In genomic region chr2:71506222-71506621, GRCh38 we compare ENCODE assay signal across 20 cellular contexts. TPM values are rescaled to one million over a fixed set of nuclear protein-coding genes. Genes with fewer than 3 reads are reported as not detected.
A peak's percentile ranks its signal among the peaks of the same experiment; 100 is the strongest.
DNase-seq lines count a peak whose midpoint lies in the region; ATAC-seq, FAIRE-seq and TF ChIP-seq lines count a peak whose summit lies in the region.
"Had no signal": no experiment of that assay in that cellular context is flagged by ENCODE, and none has a peak within 500 bp of the region (broad histone marks: within the 10 kb centered on the region; RNA-seq: fewer than 3 reads in every experiment).

No MANE protein-coding gene starts in this region.

- TF ChIP-seq EP300 in HepG2 (IDR thresholded peaks at IDR 0.05; ENCODE audit: low read depth in 2 of 2, low read length in 2 of 2) (no peak), HepG2 (CRISPR knock-in tag; IDR thresholded peaks at IDR 0.05; ENCODE audit: borderline replicate concordance) (no peak), sigmoid colon (IDR thresholded peaks at IDR 0.05) (no peak)

- H3K27me3 ChIP-seq in HepG2 (ENCODE audit: control insufficient read depth in 1 of 2, insufficient read depth in 2 of 2, low read length in 2 of 2), result peaks cover 3 to 9% of the 10 kb centered on the region in 2 experiments; a peak in 3 of 5 replicates
- H3K27me3 ChIP-seq in right lobe of liver, result no peaks in the 10 kb centered on the region
- no peaks in the 10 kb centered on the region for H3K27me3 ChIP-seq in neural progenitor cell
- H3K27me3 ChIP-seq in sigmoid colon, result no peaks in the 10 kb centered on the region
- H3K27me3 ChIP-seq: Peyer's patch had no signal

- intact Hi-C loops in HepG2 (cut with micrococcal nuclease; ENCODE audit: unreplicated experiment) (no loop called here), right lobe of liver (cut with DNase I) (no loop called here), sigmoid colon (cut with DNase I) (no loop called here)

- in situ Hi-C loops in HepG2 (cut with HindIII; ENCODE audit: extremely low pct_ligation_motif_present, low pct_unique_long_range_greater_than_20kb), result loop anchor here (5.0 kb wide), 1 partner anchor 204 kb away; no protein-coding TSS in a partner anchor

- DNase-seq in HepG2 (ENCODE audit: low spot score) (no peak), right lobe of liver (no peak), neural progenitor cell (ENCODE audit: low spot score) (no peak), sigmoid colon (peak; percentile 61), WTC11 (ENCODE audit: low spot score) (no peak), NCI-H187 (lab: John Stamatoyannopoulos, UW) (no peak), NCI-H2081 treated with DMSO at 0.1 percent for 48 hours (lab: John Stamatoyannopoulos, UW) (no peak)
- DNase-seq: CD4-positive, CD25-positive, alpha-beta regulatory T cell; GM23248; HFFc6; IMR-90; MM.1S; Peyer's patch; SIG-M5 had no signal

- no peak for TF ChIP-seq POLR2A in HepG2 (IDR thresholded peaks at IDR 0.05; ENCODE audit: insufficient read depth in 1 of 2, low read depth in 2 of 2, low read length in 2 of 2)
- TF ChIP-seq POLR2A in right lobe of liver (IDR thresholded peaks at IDR 0.05), result no peak
- TF ChIP-seq POLR2A in sigmoid colon (IDR thresholded peaks at IDR 0.05), result no peak

- H3K36me3 Mint-ChIP-seq in neural progenitor cell (no peaks in the 10 kb centered on the region), WTC11 (no peaks in the 10 kb centered on the region)
- H3K36me3 Mint-ChIP-seq: CD4-positive, CD25-positive, alpha-beta regulatory T cell had no signal

- no peak overlapping the region for H3K4me3 Mint-ChIP-seq in neural progenitor cell
- no peak overlapping the region for H3K4me3 Mint-ChIP-seq in WTC11
- H3K4me3 Mint-ChIP-seq: CD4-positive, CD25-positive, alpha-beta regulatory T cell; HFFc6 had no signal

- H3K9ac ChIP-seq in HepG2 (ENCODE audit: insufficient read depth, low read depth, low read length) (no peak overlapping the region), neural progenitor cell (no peak overlapping the region)
- H3K9ac ChIP-seq: GM23248, KMS-11, SK-N-SH had no signal

- no peaks in the 10 kb centered on the region for H4K20me1 ChIP-seq in HepG2 (ENCODE audit: insufficient read depth, low read length)
- H4K20me1 ChIP-seq in neural progenitor cell (ENCODE audit: low read depth), result no peaks in the 10 kb centered on the region

- TF ChIP-seq RAD21 in HepG2 (CRISPR knock-in tag; IDR thresholded peaks at IDR 0.05), result no peak

- no peak overlapping the region for H2AFZ ChIP-seq in HepG2 (ENCODE audit: low read length)
- H2AFZ ChIP-seq in neural progenitor cell (replicated peaks), result no peak overlapping the region
- H2AFZ ChIP-seq: GM23248 had no signal

- 45% methylated on average over 13 of the region's 14 CpGs for WGBS in HepG2 (ENCODE audit: low lambda C conversion rate)
- WGBS in right lobe of liver (ENCODE audit: insufficient coverage, low coverage, low lambda C conversion rate, missing lambda C conversion rate), result no CpG with 5 or more reads among the region's 14 CpGs
- 81 to 87% methylated on average over 14 of the region's 14 CpGs for WGBS in sigmoid colon, 2 donors

- H3K4me1 ChIP-seq in HepG2 (ENCODE audit: insufficient read depth, low read length) (no peaks in the 10 kb centered on the region), right lobe of liver (no peaks in the 10 kb centered on the region), neural progenitor cell (no peaks in the 10 kb centered on the region), sigmoid colon (peaks cover 0 to 10% (median 8%) of the 10 kb centered on the region in 4 donors)
- H3K4me1 ChIP-seq: HAP-1, Peyer's patch had no signal

- no peak overlapping the region for H3K27ac ChIP-seq in HepG2 (ENCODE audit: extremely low read length, insufficient read depth, low read length)
- H3K27ac ChIP-seq in right lobe of liver, result no peak overlapping the region
- H3K27ac ChIP-seq in neural progenitor cell, result no peak overlapping the region
- no peak overlapping the region for H3K27ac ChIP-seq in sigmoid colon
- H3K27ac ChIP-seq: GM23248, KMS-11, Peyer's patch had no signal

- H3K27ac Mint-ChIP-seq in neural progenitor cell, result peak overlapping the region; percentile 65
- H3K27ac Mint-ChIP-seq in WTC11, result no peak overlapping the region
- H3K27ac Mint-ChIP-seq: HFFc6 had no signal

- no peaks in the 10 kb centered on the region for H3K36me3 ChIP-seq in HepG2 (replicated peaks in 1 of 2; ENCODE audit: control insufficient read depth in 1 of 2, insufficient read depth in 2 of 2, low read length in 2 of 2)
- no peaks in the 10 kb centered on the region for H3K36me3 ChIP-seq in right lobe of liver
- H3K36me3 ChIP-seq in neural progenitor cell, result no peaks in the 10 kb centered on the region
- peaks cover 0 to 5% (median 2%) of the 10 kb centered on the region in 4 donors for H3K36me3 ChIP-seq in sigmoid colon
- H3K36me3 ChIP-seq: HAP-1, Peyer's patch had no signal

- H3K9me3 Mint-ChIP-seq in neural progenitor cell (no peaks in the 10 kb centered on the region), WTC11 (no peaks in the 10 kb centered on the region)
- H3K9me3 Mint-ChIP-seq: CD4-positive, CD25-positive, alpha-beta regulatory T cell; HFFc6 had no signal

- CTCF ChIA-PET in HepG2 (lab: Yijun Ruan, JAX; ENCODE audit: low intra/inter-chr PET ratio, low total read pairs), result no interaction called here
- CTCF ChIA-PET in WTC11 (lab: Charles Lee), result interaction anchor here (1.5 to 5.0 kb wide), 3 partner anchors 41 to 207 kb away, joined by 3 to 25 read pairs (median 9); no protein-coding TSS in a partner anchor

- no peaks in the 10 kb centered on the region for H3K9me3 ChIP-seq in HepG2 (ENCODE audit: low read length)
- no peaks in the 10 kb centered on the region for H3K9me3 ChIP-seq in right lobe of liver
- H3K9me3 ChIP-seq in neural progenitor cell (ENCODE audit: low read depth), result no peaks in the 10 kb centered on the region
- no peaks in the 10 kb centered on the region for H3K9me3 ChIP-seq in sigmoid colon
- H3K9me3 ChIP-seq: HAP-1, Peyer's patch, SK-N-SH had no signal

- POLR2A ChIA-PET in HepG2 (lab: Yijun Ruan, JAX), result no interaction called here
- POLR2A ChIA-PET in WTC11 (lab: Charles Lee), result no interaction called here

- no TSS peak for BruUV-seq in HepG2 (replicated peaks; lab: Mats Ljungman, UMichigan)

- no peaks in the 10 kb centered on the region for H3F3A ChIP-seq in neural progenitor cell (ENCODE audit: low read depth)

- H3K4me2 ChIP-seq in HepG2 (ENCODE audit: low read depth, low read length) (no peak overlapping the region), neural progenitor cell (no peak overlapping the region)
- H3K4me2 ChIP-seq: KMS-11, SK-N-SH had no signal

- H3K79me2 ChIP-seq in HepG2 (ENCODE audit: insufficient read depth, low read length) (no peaks in the 10 kb centered on the region), neural progenitor cell (ENCODE audit: low read depth) (no peaks in the 10 kb centered on the region)

- TF ChIP-seq CTCF in HepG2 (CRISPR knock-in tag; IDR thresholded peaks at IDR 0.05) (no peak), right lobe of liver (IDR thresholded peaks at IDR 0.05) (no peak), neural progenitor cell (IDR thresholded peaks at IDR 0.05) (no peak), sigmoid colon (IDR thresholded peaks at IDR 0.05) (no peak), WTC11 (IDR thresholded peaks at IDR 0.05) (no peak)

- H3K4me1 Mint-ChIP-seq in neural progenitor cell (no peaks in the 10 kb centered on the region), WTC11 (no peaks in the 10 kb centered on the region)

- H3K4me3 ChIP-seq in HepG2 (replicated peaks in 1 of 3; ENCODE audit: insufficient read depth in 1 of 3, low read depth in 2 of 3, low read length in 3 of 3) (no peak overlapping the region), right lobe of liver (no peak overlapping the region), neural progenitor cell (no peak overlapping the region), sigmoid colon (no peak overlapping the region)
- H3K4me3 ChIP-seq: GM23248, HAP-1, Peyer's patch had no signal

- H3K27me3 Mint-ChIP-seq in neural progenitor cell (ENCODE audit: insufficient read depth, low read depth) (peaks cover 2% of the 10 kb centered on the region), WTC11 (ENCODE audit: low read depth) (no peaks in the 10 kb centered on the region)

- no peak for ATAC-seq in HepG2
- ATAC-seq in right lobe of liver, result no peak
- ATAC-seq in WTC11, result no peak

- FAIRE-seq in HepG2 (lab: Jason Lieb, UNC), result no peak
- FAIRE-seq: G401.6, HTR-8/SVneo had no signal

TF ChIP-seq in HepG2, 621 proteins besides CTCF, POLR2A, EP300 and RAD21:
- TF ChIP-seq ZNF30 (CRISPR knock-in tag; IDR thresholded peaks at IDR 0.05) (0 out of 2 replicates have a peak, but pooled peaks have one; percentile 36), DNMT1 (CRISPR knock-in tag; IDR thresholded peaks at IDR 0.05) (no peak)

TF ChIP-seq in WTC11, 78 proteins besides CTCF, POLR2A, EP300 and RAD21 (continues in another document):
- TF ChIP-seq ZNF396 (CRISPR knock-in tag; IDR thresholded peaks at IDR 0.05; ENCODE audit: borderline replicate concordance), result no peak

RNA-seq across cellular contexts. Expression of gene DYSF, which starts 52.9 kb away (rescaled TPM):
- total RNA-seq in HepG2 (2016; rRNA removed; fragmentation: Illumina TruSeq; extraction: Trizol) (0.15 and 0.17 TPM in 2 replicates), right lobe of liver (10 to 100 TPM; 21.8 to 55.0 (median 32.9) TPM), neural progenitor cell (ENCODE audit: low replicate concordance) (0.39 and 1.1 TPM in 2 replicates), sigmoid colon (10 to 100 TPM; 12.5 to 49.6 (median 13.7) TPM), WTC11 (2021) (14.8 to 15.5 TPM (median 15.0 TPM) in 3 replicates)
- total RNA-seq in HepG2 (2016; cell fraction: cytosol; rRNA removed; fragmentation: Illumina TruSeq; extraction: Trizol; ENCODE audit: low read depth), result 0.09 TPM in 1 of 2 replicates, not detected in the other
- total RNA-seq in HepG2 (2016; cell fraction: insoluble cytoplasmic fraction; rRNA removed; fragmentation: Illumina TruSeq; extraction: Trizol), result 0.21 and 0.22 TPM in 2 replicates
- total RNA-seq in HepG2 (2016; cell fraction: membrane; rRNA removed; fragmentation: Illumina TruSeq; extraction: Trizol), result 0.24 and 0.46 TPM in 2 replicates
- 0.09 and 0.78 TPM in 2 replicates for total RNA-seq in HepG2 (2016; cell fraction: nucleus; rRNA removed; fragmentation: Illumina TruSeq; extraction: Trizol)
- polyA plus RNA-seq in HepG2 (2011; rRNA removed) (2.4 and 4.5 TPM in 2 replicates), sigmoid colon (1 to 10 TPM; 1.6 to 4.1 (median 2.4) TPM)
- 1.8 and 2.1 TPM in 2 replicates for polyA plus RNA-seq in HepG2 (2011; cell fraction: cytosol; rRNA removed)
- polyA plus RNA-seq in HepG2 (2011; cell fraction: nucleus; rRNA removed), result 4.5 and 8.3 TPM in 2 replicates
- polyA plus RNA-seq in HepG2 (2012), result 6.7 and 10.7 TPM in 2 replicates
- polyA plus RNA-seq in HepG2 (2016; cell fraction: cytosol; fragmentation: Illumina TruSeq; extraction: Trizol; ENCODE audit: low read depth), result 0.02 and 0.16 TPM in 2 replicates
- 0.29 and 0.50 TPM in 2 replicates for polyA plus RNA-seq in HepG2 (2016; cell fraction: insoluble cytoplasmic fraction; fragmentation: Illumina TruSeq; extraction: Trizol; ENCODE audit: low read depth)
- 0.08 and 0.21 TPM in 2 replicates for polyA plus RNA-seq in HepG2 (2016; cell fraction: membrane; fragmentation: Illumina TruSeq; extraction: Trizol; ENCODE audit: low read depth)
- polyA plus RNA-seq in HepG2 (2016; cell fraction: nucleus; fragmentation: Illumina TruSeq; extraction: Trizol; ENCODE audit: insufficient read depth, low read depth), result 0.85 and 1.3 TPM in 2 replicates
- 1.7 and 9.6 TPM in 2 replicates for polyA minus RNA-seq in HepG2 (2011; rRNA and poly(A)+ RNA removed; ENCODE audit: low replicate concordance)
- 2.0 and 5.3 TPM in 2 replicates for polyA minus RNA-seq in HepG2 (2011; cell fraction: cytosol; rRNA and poly(A)+ RNA removed)
- 5.9 and 8.8 TPM in 2 replicates for polyA minus RNA-seq in HepG2 (2011; cell fraction: nucleus; rRNA and poly(A)+ RNA removed)
- total RNA-seq: OCI-LY7 had no signal
